18 cellular contexts compared by ENCODE assay signal in genomic region chr11:66870131-66870530, GRCh38.
"Had no signal": no experiment of that assay in that cellular context is flagged by ENCODE, and none has a peak within 500 bp of the region (broad histone marks: within the 10 kb centered on the region; RNA-seq: fewer than 3 reads in every experiment).

No MANE protein-coding gene starts in this region.

- H3K4me1 ChIP-seq: esophagus muscularis mucosa, gastroesophageal sphincter, lower lobe of right lung had no signal

- H3K27ac Mint-ChIP-seq: mesothelial cell of epicardium, naive B cell had no signal

- ATAC-seq: foreskin keratinocyte, gastroesophageal sphincter, heart right ventricle, left cardiac atrium, left lung, left ventricle myocardium superior, lower lobe of right lung, mucosa of descending colon had no signal

- H3K36me3 Mint-ChIP-seq: mesothelial cell of epicardium, naive B cell had no signal

- H3K9me3 Mint-ChIP-seq: mesothelial cell of epicardium, naive B cell had no signal

- H3K27ac ChIP-seq: coronary artery, dorsolateral prefrontal cortex, esophagus muscularis mucosa, foreskin keratinocyte, gastroesophageal sphincter, heart right ventricle, left lung, lower lobe of right lung had no signal

- H3K4me3 Mint-ChIP-seq: mesothelial cell of epicardium, naive B cell had no signal

- H3K4me3 ChIP-seq: coronary artery, dorsolateral prefrontal cortex, esophagus muscularis mucosa, gastroesophageal sphincter, heart right ventricle, left lung, lower lobe of right lung, mucosa of descending colon had no signal

- H3K27me3 ChIP-seq: dorsolateral prefrontal cortex, esophagus muscularis mucosa, foreskin keratinocyte, gastroesophageal sphincter, heart right ventricle, left lung had no signal

- DNase-seq: dermis blood vessel endothelial cell; dorsolateral prefrontal cortex; effector CD4-positive, alpha-beta T cell; effector memory CD4-positive, alpha-beta T cell; foreskin keratinocyte; heart right ventricle; hippocampal formation; left cardiac atrium; left ventricle myocardium superior; lower lobe of right lung; mesenchymal stem cell; naive B cell had no signal

- H3K9me3 ChIP-seq: esophagus muscularis mucosa, gastroesophageal sphincter, heart right ventricle, left lung, lower lobe of right lung, mucosa of descending colon had no signal
